Comparison of ENCODE assay signal across 19 cellular contexts in the genomic region with DNA sequence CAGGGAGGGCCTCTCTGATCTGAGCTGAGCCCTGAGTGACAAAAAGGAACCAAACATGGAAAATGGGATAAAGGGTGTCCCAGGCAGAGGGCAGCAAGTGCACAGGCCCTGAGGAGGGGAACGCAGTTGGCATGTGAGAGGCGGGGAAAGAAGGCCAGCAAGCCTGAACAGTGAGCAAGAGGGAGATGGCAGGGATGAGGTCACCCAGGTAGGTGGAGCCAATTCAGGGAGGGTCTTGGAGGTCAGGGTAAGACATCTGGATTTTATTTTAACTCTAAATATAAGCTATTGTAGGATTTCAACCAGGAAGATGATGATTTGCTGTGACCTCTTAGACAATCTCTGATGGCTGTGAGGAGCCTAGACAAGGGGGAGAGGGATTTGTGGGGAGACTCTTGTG.
DNase-seq lines count a peak whose midpoint lies in the region; ATAC-seq and TF ChIP-seq lines count a peak whose summit lies in the region.
"Had no signal": no experiment of that assay in that cellular context is flagged by ENCODE, and none has a peak within 500 bp of the region (broad histone marks: within the 10 kb centered on the region; RNA-seq: fewer than 3 reads in every experiment).

No MANE protein-coding gene starts in this region.

- BruUV-seq in MCF 10A (replicated peaks; lab: Mats Ljungman, UMichigan) (no TSS peak), mammary epithelial cell (replicated peaks; lab: Mats Ljungman, UMichigan) (no TSS peak)

- no peak overlapping the region for H2AFZ ChIP-seq in mammary epithelial cell (ENCODE audit: low read depth, low read length)

- H3K4me3 Mint-ChIP-seq in MCF 10A (ENCODE audit: unreplicated experiment): no peak overlapping the region
- H3K4me3 Mint-ChIP-seq: CD4-positive, alpha-beta T cell; H9 had no signal

- peaks cover 27% of the 10 kb centered on the region for H3K27me3 Mint-ChIP-seq in MCF 10A (ENCODE audit: insufficient read depth, unreplicated experiment)
- H3K27me3 Mint-ChIP-seq: CD4-positive, alpha-beta T cell had no signal

- no peak overlapping the region for H3K27ac ChIP-seq in mammary epithelial cell (ENCODE audit: insufficient read depth, low read depth, low read length)
- H3K27ac ChIP-seq: 22Rv1 had no signal

- no peak for ATAC-seq in HG03460 (IDR thresholded peaks at IDR 0.05; ENCODE audit: unreplicated experiment)
- ATAC-seq: K562, SK-N-SH treated with all-trans-retinoic acid at 6 μM for 48 hours had no signal

- no peak for TF ChIP-seq CTCF in MCF 10A (IDR thresholded peaks at IDR 0.05; ENCODE audit: unreplicated experiment)
- TF ChIP-seq CTCF in mammary epithelial cell (conservative IDR thresholded peaks at IDR 0.05 in 1 of 2, IDR thresholded peaks at IDR 0.05 in 1 of 2; ENCODE audit: extremely low read depth in 1 of 2, insufficient read depth in 1 of 2, low read depth in 1 of 2, low read length in 2 of 2): no peak
- no peak for TF ChIP-seq CTCF in BE2C (IDR thresholded peaks at IDR 0.05; ENCODE audit: low read depth, low read length)
- TF ChIP-seq CTCF in GM10266 (IDR thresholded peaks at IDR 0.05; ENCODE audit: control insufficient read depth, insufficient read depth, low read depth, missing control alignments): no peak

- H3K4me3 ChIP-seq in mammary epithelial cell (replicated peaks in 1 of 3; ENCODE audit: insufficient read depth in 1 of 3, low read depth in 2 of 3, low read length in 3 of 3): no peak overlapping the region
- H3K4me3 ChIP-seq in BE2C (ENCODE audit: low read depth, low read length): no peak overlapping the region
- H3K4me3 ChIP-seq: K562 had no signal

- no peaks in the 10 kb centered on the region for H3K27me3 ChIP-seq in mammary epithelial cell (ENCODE audit: insufficient read depth, low read length)
- H3K27me3 ChIP-seq in BE2C: no peaks in the 10 kb centered on the region

- no peaks in the 10 kb centered on the region for H3K9me3 Mint-ChIP-seq in MCF 10A (ENCODE audit: unreplicated experiment)
- H3K9me3 Mint-ChIP-seq: H9 had no signal

- H3K9me3 ChIP-seq in mammary epithelial cell (replicated peaks; ENCODE audit: insufficient read depth, low read length): no peaks in the 10 kb centered on the region
- H3K9me3 ChIP-seq in BE2C: no peaks in the 10 kb centered on the region
- H3K9me3 ChIP-seq: Caco-2 had no signal

- H3K4me1 ChIP-seq in mammary epithelial cell (ENCODE audit: insufficient read depth, low read length): no peaks in the 10 kb centered on the region
- no peaks in the 10 kb centered on the region for H3K4me1 ChIP-seq in BE2C
- H3K4me1 ChIP-seq: Caco-2 had no signal

- intact Hi-C loops in MCF 10A (cut with micrococcal nuclease) (no loop called here), mammary epithelial cell (cut with micrococcal nuclease) (no loop called here)

- POLR2A ChIA-PET in MCF 10A (lab: Yijun Ruan, JAX): no interaction called here

- H3K4me2 ChIP-seq in mammary epithelial cell (ENCODE audit: insufficient read depth, low read depth, low read length): no peak overlapping the region

- dilution Hi-C loops in mammary epithelial cell (cut with HindIII; ENCODE audit: low sequenced_read_pairs): no loop called here

- H3K36me3 ChIP-seq in mammary epithelial cell (ENCODE audit: insufficient read depth, low read length) (no peaks in the 10 kb centered on the region), BE2C (no peaks in the 10 kb centered on the region)

- peak overlapping the region; percentile 24 for H3K27ac Mint-ChIP-seq in MCF 10A (ENCODE audit: low read depth, unreplicated experiment)
- H3K27ac Mint-ChIP-seq: CD4-positive, alpha-beta T cell; H9 had no signal

- H3K9ac ChIP-seq in mammary epithelial cell (ENCODE audit: insufficient read depth, low read length): no peak overlapping the region

- H3K4me1 Mint-ChIP-seq in MCF 10A (ENCODE audit: insufficient read depth, unreplicated experiment): no peaks in the 10 kb centered on the region

- no peaks in the 10 kb centered on the region for H4K20me1 ChIP-seq in mammary epithelial cell (ENCODE audit: insufficient read depth, low read length)

- DNase-seq in MCF 10A (ENCODE audit: unreplicated experiment) (no peak), mammary epithelial cell (no peak), RPMI7951 (ENCODE audit: low read depth) (peak; percentile 41), fibroblast of the conjunctiva (ENCODE audit: low read depth) (peak; percentile 33), BE2C (no peak), GM10266 (ENCODE audit: extremely low spot score) (no peak)
- no peak for DNase-seq in activated CD4-positive, CD25-positive, alpha-beta regulatory T cell treated with anti-CD3 and anti-CD28 coated beads, Interleukin-2, amount 50 U/mL, for 72 hours
- DNase-seq: Caco-2; CD4-positive, alpha-beta T cell; DMS153; H9; MV-4-11; NCI-H1694 treated with DMSO at 0.1 percent for 48 hours; NCI-H748 treated with DMSO at 0.1 percent for 48 hours; SIG-M5 had no signal

- CTCF ChIA-PET in MCF 10A (lab: Yijun Ruan, JAX): interaction anchor here (1.2 kb wide), 1 partner anchor 822 kb away, joined by 3 read pairs; no protein-coding TSS in a partner anchor
- CTCF ChIA-PET in mammary epithelial cell (lab: Charles Lee; ENCODE audit: low non-redundant PET): no interaction called here

- H3K79me2 ChIP-seq in mammary epithelial cell (ENCODE audit: insufficient read depth, low read length): no peaks in the 10 kb centered on the region

- in situ Hi-C loops in mammary epithelial cell (cut with MboI; ENCODE audit: low sequenced_read_pairs in 2 of 2): no loop called here

- H3K36me3 Mint-ChIP-seq in MCF 10A (ENCODE audit: insufficient read depth, unreplicated experiment): peaks cover 8% of the 10 kb centered on the region

- WGBS in mammary epithelial cell (ENCODE audit: low coverage, missing lambda C conversion rate): 100% methylated on average over 2 of the region's 2 CpGs

Comparison
In these comparisons a context has a peak if more than half of its experiments do, and no peak if none do; other contexts are left out.
1. DNase-seq: peak in RPMI7951 (single experiment) and fibroblast of the conjunctiva (single experiment); none in MCF 10A (single experiment), mammary epithelial cell (single experiment), BE2C (single experiment), activated CD4-positive, CD25-positive, alpha-beta regulatory T cell treated with anti-CD3 and anti-CD28 coated beads, Interleukin-2, amount 50 U/mL, for 72 hours (single experiment) and GM10266 (single experiment).